In the genomic region with DNA sequence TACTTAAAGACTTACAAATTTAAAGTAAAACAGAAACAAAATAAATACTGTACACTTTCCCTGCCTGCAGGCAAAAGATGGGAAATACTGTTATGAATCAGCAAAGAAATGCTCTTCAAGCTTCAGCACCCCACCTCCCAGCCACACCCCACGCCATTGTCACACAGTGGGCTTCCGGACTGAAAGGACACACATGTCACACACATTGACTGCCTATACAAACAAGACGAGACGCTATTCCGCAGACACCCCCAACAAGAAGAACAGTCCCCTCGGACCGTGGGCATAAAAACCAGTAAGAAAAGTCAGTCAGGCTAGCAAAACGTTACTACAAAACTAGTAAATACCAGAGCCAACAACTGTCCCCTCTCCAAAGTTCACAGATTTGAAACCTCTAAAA, we compare ENCODE assay signal across 7 cellular contexts. TPM values are rescaled to one million over a fixed set of nuclear protein-coding genes. Genes with fewer than 3 reads are reported as not detected.
DNase-seq lines count a peak whose midpoint lies in the region; ATAC-seq lines count a peak whose summit lies in the region.

No MANE protein-coding gene starts in this region.

- peaks cover 29% of the 10 kb centered on the region for H3K4me1 Mint-ChIP-seq in T-helper 2 cell treated with Interferon-gamma antibody and Interleukin-4, amounts not matched to agents 5 μg/mL and 100 μg/mL, for 36 hours (ENCODE audit: low read depth)
- H3K4me1 Mint-ChIP-seq in natural killer cell treated with Interleukin-12 subunit alpha and Interleukin-12 subunit beta and Interleukin-15 and Interleukin-18, amount 100 ng/mL, for 72 hours (ENCODE audit: low read depth in 2 of 2), result peaks cover 22 to 25% of the 10 kb centered on the region in 2 donors

- ATAC-seq in GM19035 (IDR thresholded peaks at IDR 0.05; ENCODE audit: unreplicated experiment), result peak; percentile 98
- ATAC-seq in HG02759 (IDR thresholded peaks at IDR 0.05; ENCODE audit: unreplicated experiment), result peak; percentile 97
- peak; percentile 70 to 89 for ATAC-seq in natural killer cell treated with Interleukin-12 subunit alpha and Interleukin-12 subunit beta and Interleukin-15 and Interleukin-18, amount 100 ng/mL, for 72 hours
- no peak for ATAC-seq in HG02970 (IDR thresholded peaks at IDR 0.05; ENCODE audit: low FRiP score, unreplicated experiment)

- H3K4me3 Mint-ChIP-seq in T-helper 2 cell treated with Interferon-gamma antibody and Interleukin-4, amounts not matched to agents 5 μg/mL and 100 μg/mL, for 36 hours, result peak overlapping the region; percentile 20
- peak overlapping the region; percentile 73 for H3K4me3 Mint-ChIP-seq in natural killer cell treated with Interleukin-12 subunit alpha and Interleukin-12 subunit beta and Interleukin-15 and Interleukin-18, amount 100 ng/mL, for 72 hours

- peak; percentile 23 for DNase-seq in T-helper 2 cell treated with Interferon-gamma antibody and Interleukin-4, amounts not matched to agents 5 μg/mL and 100 μg/mL, for 36 hours (ENCODE audit: low spot score)
- DNase-seq in natural killer cell treated with Interleukin-12 subunit alpha and Interleukin-12 subunit beta and Interleukin-15 and Interleukin-18, amount 100 ng/mL, for 72 hours (ENCODE audit: low spot score), result peak; percentile 64
- DNase-seq in C1 segment of cervical spinal cord (lab: John Stamatoyannopoulos, UW), result no peak
- no peak for DNase-seq in NCI-H446 (lab: John Stamatoyannopoulos, UW)

- peaks cover 4% of the 10 kb centered on the region for H3K27me3 Mint-ChIP-seq in T-helper 2 cell treated with Interferon-gamma antibody and Interleukin-4, amounts not matched to agents 5 μg/mL and 100 μg/mL, for 36 hours (ENCODE audit: low read depth)
- H3K27me3 Mint-ChIP-seq in natural killer cell treated with Interleukin-12 subunit alpha and Interleukin-12 subunit beta and Interleukin-15 and Interleukin-18, amount 100 ng/mL, for 72 hours, result peaks cover 0 to 3% of the 10 kb centered on the region in 2 donors

- H3K9me3 Mint-ChIP-seq in T-helper 2 cell treated with Interferon-gamma antibody and Interleukin-4, amounts not matched to agents 5 μg/mL and 100 μg/mL, for 36 hours, result no peaks in the 10 kb centered on the region
- no peaks in the 10 kb centered on the region for H3K9me3 Mint-ChIP-seq in natural killer cell treated with Interleukin-12 subunit alpha and Interleukin-12 subunit beta and Interleukin-15 and Interleukin-18, amount 100 ng/mL, for 72 hours

- peak overlapping the region; percentile 84 for H3K27ac Mint-ChIP-seq in T-helper 2 cell treated with Interferon-gamma antibody and Interleukin-4, amounts not matched to agents 5 μg/mL and 100 μg/mL, for 36 hours
- peak overlapping the region; percentile 59 to 66 for H3K27ac Mint-ChIP-seq in natural killer cell treated with Interleukin-12 subunit alpha and Interleukin-12 subunit beta and Interleukin-15 and Interleukin-18, amount 100 ng/mL, for 72 hours

- H3K36me3 Mint-ChIP-seq in T-helper 2 cell treated with Interferon-gamma antibody and Interleukin-4, amounts not matched to agents 5 μg/mL and 100 μg/mL, for 36 hours (ENCODE audit: low read depth), result peaks cover 8% of the 10 kb centered on the region
- H3K36me3 Mint-ChIP-seq in natural killer cell treated with Interleukin-12 subunit alpha and Interleukin-12 subunit beta and Interleukin-15 and Interleukin-18, amount 100 ng/mL, for 72 hours, result no peaks in the 10 kb centered on the region

RNA-seq across cellular contexts. Expression of a gene that starts 22.2 kb away (rescaled TPM):
- 10 to 100 TPM; 40.4 to 48.6 TPM for total RNA-seq in natural killer cell treated with Interleukin-12 subunit alpha and Interleukin-12 subunit beta and Interleukin-15 and Interleukin-18, amount 100 ng/mL, for 72 hours

Comparison
In these comparisons a context has a peak if more than half of its experiments do, and no peak if none do; other contexts are left out.
1. DNase-seq: peak in T-helper 2 cell treated with Interferon-gamma antibody and Interleukin-4, amounts not matched to agents 5 μg/mL and 100 μg/mL, for 36 hours (single experiment) and natural killer cell treated with Interleukin-12 subunit alpha and Interleukin-12 subunit beta and Interleukin-15 and Interleukin-18, amount 100 ng/mL, for 72 hours (single experiment); none in C1 segment of cervical spinal cord (0 of 14) and NCI-H446 (0 of 2).